2 cellular contexts compared by ENCODE assay signal in genomic region chr16:58497468-58497867, GRCh38.
TF ChIP-seq lines count a peak whose summit lies in the region.

No MANE protein-coding gene starts in this region.

TF ChIP-seq in HepG2, 621 proteins besides CTCF, POLR2A, EP300 and RAD21:
- TF ChIP-seq ZMYM3 (CRISPR knock-in tag; IDR thresholded peaks at IDR 0.05) = peak; percentile 59; the same call in 1 of the 2 replicates
- TF ChIP-seq ZNF768 (CRISPR knock-in tag; IDR thresholded peaks at IDR 0.05) = peak; percentile 98
- TF ChIP-seq AKNA (CRISPR knock-in tag; IDR thresholded peaks at IDR 0.05; ENCODE audit: borderline replicate concordance) = no peak
- no peak for TF ChIP-seq ZNF775 (CRISPR knock-in tag; IDR thresholded peaks at IDR 0.05; ENCODE audit: borderline replicate concordance)
- TF ChIP-seq BRF2 (CRISPR knock-in tag; IDR thresholded peaks at IDR 0.05) = no peak
- peak; percentile 51 for TF ChIP-seq ZFP36 (IDR thresholded peaks at IDR 0.05; ENCODE audit: borderline replicate concordance, low read depth, low read length, partially characterized antibody)
- no peak for TF ChIP-seq TAF1 (CRISPR knock-in tag; IDR thresholded peaks at IDR 0.05)

TF ChIP-seq in K562, 482 proteins besides CTCF, POLR2A, EP300 and RAD21:
- no peak for TF ChIP-seq ZFP91 (CRISPR knock-in tag; IDR thresholded peaks at IDR 0.05)
- no peak for TF ChIP-seq ZNF584 (CRISPR knock-in tag; IDR thresholded peaks at IDR 0.05; ENCODE audit: low read depth)
- TF ChIP-seq ZNF280B (CRISPR knock-in tag; IDR thresholded peaks at IDR 0.05) = no peak
- peak; percentile 26 for TF ChIP-seq BRD9 (IDR thresholded peaks at IDR 0.05; ENCODE audit: low read depth, partially characterized antibody)
- 0 out of 2 replicates have a peak, but pooled peaks have one; percentile 59 for TF ChIP-seq PTBP1 (IDR thresholded peaks at IDR 0.05; ENCODE audit: low read depth, low read length)
- peak; percentile 85 for TF ChIP-seq BCOR (IDR thresholded peaks at IDR 0.05)
- TF ChIP-seq RBM25 (IDR thresholded peaks at IDR 0.05; ENCODE audit: low read depth, low read length, severe bottlenecking) = peak; percentile 93
- no peak for TF ChIP-seq XRCC4 (IDR thresholded peaks at IDR 0.05; ENCODE audit: extremely low read depth, insufficient read depth, insufficient read length)
- TF ChIP-seq ZFP36 (IDR thresholded peaks at IDR 0.05; ENCODE audit: low read depth, low read length, partially characterized antibody) = peak; percentile 89
- peak in 1 of 2 experiments; percentile 84 for TF ChIP-seq AFF1 (IDR thresholded peaks at IDR 0.05; ENCODE audit: low read depth in 1 of 2, partially characterized antibody in 2 of 2)
- peak; percentile 9 to 29; a peak in 1 of 4 replicates for TF ChIP-seq KDM1A (IDR thresholded peaks at IDR 0.05)
- TF ChIP-seq RCOR1 (IDR thresholded peaks at IDR 0.05; ENCODE audit: borderline replicate concordance in 1 of 2, low read depth in 2 of 2, low read length in 2 of 2) = peak in 1 of 2 experiments; percentile 36; a peak in 1 of 4 replicates
- peak; percentile 59 for TF ChIP-seq NFIC (IDR thresholded peaks at IDR 0.05)
- TF ChIP-seq MED1 (CRISPR knock-in tag; IDR thresholded peaks at IDR 0.05; ENCODE audit: borderline replicate concordance) = no peak
- TF ChIP-seq MXI1 (IDR thresholded peaks at IDR 0.05; ENCODE audit: low read depth, low read length) = no peak
- 0 out of 2 replicates have a peak, but pooled peaks have one; percentile 54 for TF ChIP-seq ADNP (tag; IDR thresholded peaks at IDR 0.05)
- TF ChIP-seq SMARCA5 (IDR thresholded peaks at IDR 0.05) = peak; percentile 82
